Comparison of ENCODE assay signal across 22 cellular contexts in the genomic region with DNA sequence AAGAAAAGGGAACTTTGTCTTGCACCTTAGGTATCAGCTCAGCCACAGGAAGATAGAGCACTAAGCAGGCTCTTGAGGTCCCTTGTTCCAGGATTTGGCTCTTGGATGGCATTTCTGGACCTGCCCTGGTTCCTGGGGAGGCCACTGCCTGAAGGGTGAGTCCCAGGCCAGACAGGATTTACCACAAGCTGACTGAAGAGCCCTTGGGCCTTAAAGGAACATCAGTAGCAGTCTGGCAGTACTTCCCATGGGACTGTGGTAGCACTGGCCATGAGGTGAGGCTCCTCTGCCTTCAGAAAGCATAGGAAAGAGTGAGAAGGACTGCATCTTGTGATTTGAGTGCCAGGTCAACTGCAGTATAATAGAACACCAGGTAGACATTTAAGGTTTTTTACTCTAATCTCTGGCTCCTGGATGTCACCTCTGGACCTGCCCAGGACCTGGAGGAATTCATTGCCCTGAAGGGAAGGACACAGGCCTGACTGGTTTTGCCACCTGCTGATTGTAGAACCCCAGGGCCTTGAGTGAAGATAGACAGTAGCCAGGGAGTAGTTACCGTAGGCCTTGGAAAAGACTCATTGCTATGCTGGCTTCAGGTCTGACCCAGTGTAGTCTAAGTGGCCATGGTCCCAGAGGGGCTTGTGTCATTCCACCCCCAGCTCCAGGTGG.
"Had no signal": no experiment of that assay in that cellular context is flagged by ENCODE, and none has a peak within 500 bp of the region (broad histone marks: within the 10 kb centered on the region; RNA-seq: fewer than 3 reads in every experiment).

No MANE protein-coding gene starts in this region.

- DNase-seq: effector CD4-positive, alpha-beta T cell; endodermal cell; glutamatergic neuron; kidney; left cardiac atrium; left ventricle myocardium superior; mesendoderm; naive B cell; occipital lobe; pancreas; right cardiac atrium; small intestine; stimulated activated CD4-positive, alpha-beta T cell treated with anti-CD3 and anti-CD28 coated beads, Interleukin-12 subunit alpha, Interleukin-12 subunit beta, amount 100 ng/mL, for 4 hours; stimulated activated naive CD4-positive, alpha-beta T cell treated with Interleukin-2 at 50 U/mL for 16 hours; uterus had no signal

- H3K36me3 Mint-ChIP-seq: type B pancreatic cell had no signal

- H3K4me3 Mint-ChIP-seq: endodermal cell, naive B cell, nephron, type B pancreatic cell had no signal

- H3K27me3 ChIP-seq: esophagus muscularis mucosa, gastroesophageal sphincter, pancreas, uterus had no signal

- H3K27me3 Mint-ChIP-seq: naive B cell, progenitor cell of endocrine pancreas, type B pancreatic cell had no signal

- H3K4me1 Mint-ChIP-seq: naive B cell, nephron had no signal

- H3K9me3 ChIP-seq: pancreas, uterus had no signal

- H3K4me1 ChIP-seq: esophagus muscularis mucosa, gastroesophageal sphincter, pancreas, uterus had no signal

- H3K27ac ChIP-seq: coronary artery, esophagus muscularis mucosa, gastroesophageal sphincter, pancreas, uterus had no signal

- H3K36me3 ChIP-seq: esophagus muscularis mucosa, gastroesophageal sphincter, pancreas, uterus had no signal

- H3K27ac Mint-ChIP-seq: endodermal cell, naive B cell, nephron, progenitor cell of endocrine pancreas, type B pancreatic cell had no signal

- ATAC-seq: gastroesophageal sphincter, left cardiac atrium, left ventricle myocardium superior, pancreas, right cardiac atrium had no signal

- H3K4me3 ChIP-seq: coronary artery, esophagus muscularis mucosa, gastroesophageal sphincter, lung, pancreas, uterus had no signal
